In the genomic region with DNA sequence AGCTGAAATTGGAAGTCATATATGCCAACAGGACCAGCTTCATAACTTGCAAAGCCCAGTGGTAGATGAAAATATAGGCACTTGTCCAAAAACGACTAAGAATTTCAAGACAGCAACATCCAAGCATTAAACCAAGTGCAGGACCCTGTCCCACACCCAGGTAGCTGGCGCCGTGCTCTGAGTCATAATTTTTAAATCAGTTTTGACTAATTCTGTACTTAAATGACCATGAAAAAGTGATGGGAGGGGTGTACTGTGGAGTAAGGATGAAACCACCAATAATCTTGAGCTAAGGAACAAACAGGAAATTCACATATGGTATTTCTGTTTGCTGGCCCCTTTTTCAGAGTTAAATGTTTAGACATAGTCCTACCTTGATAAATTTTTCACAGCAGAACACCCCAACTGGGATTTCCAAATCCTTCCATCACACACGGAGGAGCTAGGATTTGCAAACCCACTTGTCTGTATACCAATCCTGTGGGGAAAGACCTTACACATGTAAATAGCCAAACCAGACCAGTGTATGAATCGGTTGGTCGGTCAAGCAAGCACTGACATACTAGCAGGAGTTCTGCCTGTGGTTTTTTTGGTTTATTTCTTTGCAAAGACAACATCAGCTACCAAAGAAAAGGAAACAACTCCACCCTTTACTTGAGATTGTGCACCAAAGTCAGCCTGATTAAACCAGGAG, we compare ENCODE assay signal across 8 cellular contexts.
DNase-seq lines count a peak whose midpoint lies in the region; ATAC-seq lines count a peak whose summit lies in the region.

No MANE protein-coding gene starts in this region.

- ATAC-seq in GM18502 (IDR thresholded peaks at IDR 0.05; ENCODE audit: poor library complexity, unreplicated experiment): peak; percentile 92
- peak; percentile 91 for ATAC-seq in GM21367 (IDR thresholded peaks at IDR 0.05; ENCODE audit: unreplicated experiment)
- peak; percentile 86 for ATAC-seq in HG03135 (IDR thresholded peaks at IDR 0.05; ENCODE audit: unreplicated experiment)
- peak; percentile 66 for ATAC-seq in effector memory CD8-positive, alpha-beta T cell (replicated peaks)

- H3K4me1 Mint-ChIP-seq in effector memory CD8-positive, alpha-beta T cell (ENCODE audit: low read depth in 2 of 2): peaks cover 62 to 63% of the 10 kb centered on the region in 2 donors

- no peaks in the 10 kb centered on the region for H3K9me3 Mint-ChIP-seq in effector memory CD8-positive, alpha-beta T cell

- DNase-seq in effector memory CD8-positive, alpha-beta T cell: no peak
- DNase-seq in posterior vena cava (ENCODE audit: low spot score) (no peak), AG20443 (ENCODE audit: low spot score) (no peak), GM19240 (ENCODE audit: insufficient read length, low spot score) (no peak), head of caudate nucleus (no peak)

- intact Hi-C loops in posterior vena cava (cut with DNase I): loop anchor here in 1 of 2 donors (5.0 kb wide), 1 partner anchor 1132 kb away; no protein-coding TSS in a partner anchor
- intact Hi-C loops in head of caudate nucleus (cut with DNase I): no loop called here

- H3K4me3 Mint-ChIP-seq in effector memory CD8-positive, alpha-beta T cell: peak overlapping the region; percentile 56 to 64

- H3K36me3 Mint-ChIP-seq in effector memory CD8-positive, alpha-beta T cell (ENCODE audit: insufficient read depth): no peaks in the 10 kb centered on the region

- peaks cover 4 to 28% of the 10 kb centered on the region in 2 donors for H3K27me3 Mint-ChIP-seq in effector memory CD8-positive, alpha-beta T cell

- peak overlapping the region; percentile 65 to 89 for H3K27ac Mint-ChIP-seq in effector memory CD8-positive, alpha-beta T cell
